1 cellular context compared by ENCODE assay signal in genomic region chr10:110399163-110400094, GRCh38.
TF ChIP-seq lines count a peak whose summit lies in the region.

No MANE protein-coding gene starts in this region.

TF ChIP-seq in IMR-90, 13 proteins besides CTCF, POLR2A, EP300 and RAD21 (continued from another document):
- TF ChIP-seq USF2 (IDR thresholded peaks at IDR 0.05; ENCODE audit: low read depth, low read length) (no peak), ELK1 (IDR thresholded peaks at IDR 0.05; ENCODE audit: borderline replicate concordance, low read depth, low read length) (no peak), FOS (IDR thresholded peaks at IDR 0.05; ENCODE audit: low read depth, low read length) (peak; percentile 78), NFE2L2 (IDR thresholded peaks at IDR 0.05; ENCODE audit: low read depth, low read length) (no peak), BHLHE40 (IDR thresholded peaks at IDR 0.05; ENCODE audit: low read depth, low read length) (peak; percentile 95), MAFK (IDR thresholded peaks at IDR 0.05; ENCODE audit: low read depth, low read length) (peak; percentile 42), CEBPB (IDR thresholded peaks at IDR 0.05; ENCODE audit: low read depth, low read length) (peak; percentile 91), CHD1 (IDR thresholded peaks at IDR 0.05; ENCODE audit: low read depth, low read length) (no peak), SMC3 (IDR thresholded peaks at IDR 0.05; ENCODE audit: low read depth, low read length) (no peak), MAZ (IDR thresholded peaks at IDR 0.05; ENCODE audit: borderline replicate concordance, low read depth, low read length) (peak; percentile 18; the same call in 1 of the 2 replicates)
TF ChIP-seq in IMR-90: peak in this region for 5.
